8 cellular contexts compared by ENCODE assay signal in the genomic region with DNA sequence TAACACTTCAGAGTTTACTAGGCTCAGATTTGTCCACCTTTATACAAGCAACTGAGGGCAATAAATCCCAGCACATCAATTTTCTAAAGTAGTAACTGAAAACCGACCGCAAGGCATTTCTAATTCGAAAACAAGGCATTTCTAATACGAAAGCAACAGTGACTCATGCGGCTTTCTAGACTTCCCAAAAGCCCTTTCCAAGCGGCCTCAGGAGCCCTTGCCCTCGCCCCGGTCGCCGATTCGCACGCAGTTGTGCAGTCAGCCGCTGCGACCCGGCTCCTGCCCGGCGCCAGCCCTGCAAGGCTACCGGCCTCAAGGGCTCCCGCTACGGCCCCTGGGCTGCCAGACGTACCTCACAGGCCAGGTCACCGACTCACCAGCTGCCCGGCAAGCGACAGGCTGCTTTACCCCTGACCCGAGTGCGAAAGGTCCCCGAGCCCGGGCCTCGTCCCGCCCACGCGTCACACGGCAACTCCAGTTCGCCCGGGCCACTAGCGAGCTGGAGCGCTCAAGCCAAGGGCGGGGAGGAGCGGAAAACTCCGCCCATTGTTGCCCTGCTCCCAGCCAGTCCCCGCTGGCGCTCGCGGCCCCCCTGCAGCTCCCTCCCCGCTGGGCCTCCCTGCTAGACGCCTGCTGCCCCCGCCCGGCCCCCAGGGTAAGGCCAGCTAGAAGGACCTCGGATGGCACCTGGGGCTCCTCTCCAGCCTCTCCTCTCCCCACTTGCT. TPM values are rescaled to one million over a fixed set of nuclear protein-coding genes. Genes with fewer than 3 reads are reported as not detected.
DNase-seq lines count a peak whose midpoint lies in the region; ATAC-seq and TF ChIP-seq lines count a peak whose summit lies in the region.

No MANE protein-coding gene starts in this region.

- peaks cover 88% of the 10 kb centered on the region for H3K4me1 Mint-ChIP-seq in CD8-positive, alpha-beta T cell (ENCODE audit: low read depth)
- peaks cover 62% of the 10 kb centered on the region for H3K4me1 Mint-ChIP-seq in activated T-helper 2 cell treated with anti-CD3 and anti-CD28 coated beads, Interferon-gamma antibody, Interleukin-2, Interleukin-4, amounts not matched to agents 10 μg/mL and 5 μg/mL and 100 μg/mL, durations not matched to agents 14 hours and 24 hours and 36 hours (ENCODE audit: low read depth)
- H3K4me1 Mint-ChIP-seq in natural killer cell treated with Interleukin-12 subunit alpha and Interleukin-12 subunit beta and Interleukin-15 and Interleukin-18, amount 100 ng/mL, for 72 hours (ENCODE audit: low read depth in 2 of 2), result peaks cover 69 to 80% of the 10 kb centered on the region in 2 donors

- no peak for TF ChIP-seq CTCF in CD8-positive, alpha-beta T cell (IDR thresholded peaks at IDR 0.05)
- no peak for TF ChIP-seq CTCF in fibroblast of pulmonary artery (IDR thresholded peaks at IDR 0.05; ENCODE audit: low read length, missing control alignments)

- no peaks in the 10 kb centered on the region for H3K27me3 Mint-ChIP-seq in CD8-positive, alpha-beta T cell (ENCODE audit: low read depth)
- no peaks in the 10 kb centered on the region for H3K27me3 Mint-ChIP-seq in activated T-helper 2 cell treated with anti-CD3 and anti-CD28 coated beads, Interferon-gamma antibody, Interleukin-2, Interleukin-4, amounts not matched to agents 10 μg/mL and 5 μg/mL and 100 μg/mL, durations not matched to agents 14 hours and 24 hours and 36 hours (ENCODE audit: low read depth)
- H3K27me3 Mint-ChIP-seq in natural killer cell treated with Interleukin-12 subunit alpha and Interleukin-12 subunit beta and Interleukin-15 and Interleukin-18, amount 100 ng/mL, for 72 hours, result no peaks in the 10 kb centered on the region

- peaks cover 78% of the 10 kb centered on the region for H3K4me1 ChIP-seq in CD8-positive, alpha-beta T cell (ENCODE audit: insufficient read depth, low read length)

- peaks cover 24% of the 10 kb centered on the region for H3K36me3 Mint-ChIP-seq in CD8-positive, alpha-beta T cell
- peaks cover 17% of the 10 kb centered on the region for H3K36me3 Mint-ChIP-seq in activated T-helper 2 cell treated with anti-CD3 and anti-CD28 coated beads, Interferon-gamma antibody, Interleukin-2, Interleukin-4, amounts not matched to agents 10 μg/mL and 5 μg/mL and 100 μg/mL, durations not matched to agents 14 hours and 24 hours and 36 hours (ENCODE audit: low read depth)
- no peaks in the 10 kb centered on the region for H3K36me3 Mint-ChIP-seq in natural killer cell treated with Interleukin-12 subunit alpha and Interleukin-12 subunit beta and Interleukin-15 and Interleukin-18, amount 100 ng/mL, for 72 hours

- no peaks in the 10 kb centered on the region for H3K27me3 ChIP-seq in CD8-positive, alpha-beta T cell (ENCODE audit: insufficient read depth, low read length)

- peak overlapping the region; percentile 31 for H3K27ac ChIP-seq in CD8-positive, alpha-beta T cell (ENCODE audit: low read depth, low read length)

- peak overlapping the region; percentile 70 for H3K4me3 ChIP-seq in CD8-positive, alpha-beta T cell (ENCODE audit: low read depth, low read length)
- peak overlapping the region; percentile 65 for H3K4me3 ChIP-seq in fibroblast of pulmonary artery (replicated peaks; ENCODE audit: low read depth, low read length)

- H3K27ac Mint-ChIP-seq in CD8-positive, alpha-beta T cell, result peak overlapping the region; percentile 89
- peak overlapping the region; percentile 84 for H3K27ac Mint-ChIP-seq in activated T-helper 2 cell treated with anti-CD3 and anti-CD28 coated beads, Interferon-gamma antibody, Interleukin-2, Interleukin-4, amounts not matched to agents 10 μg/mL and 5 μg/mL and 100 μg/mL, durations not matched to agents 14 hours and 24 hours and 36 hours
- peak overlapping the region; percentile 65 to 85 for H3K27ac Mint-ChIP-seq in natural killer cell treated with Interleukin-12 subunit alpha and Interleukin-12 subunit beta and Interleukin-15 and Interleukin-18, amount 100 ng/mL, for 72 hours

- POLR2A ChIA-PET in CD8-positive, alpha-beta T cell (lab: Charles Lee), result no interaction called here

- intact Hi-C loops in CD8-positive, alpha-beta T cell (cut with DNase I, micrococcal nuclease), result loop anchor here (1.0 to 10.0 kb wide), 4 partner anchors 7 to 1022 kb away; a partner anchor contains a TSS
- intact Hi-C loops in activated T-helper 2 cell treated with anti-CD3 and anti-CD28 coated beads, Interferon-gamma antibody, Interleukin-2, Interleukin-4, amounts not matched to agents 10 μg/mL and 5 μg/mL and 100 μg/mL, durations not matched to agents 14 hours and 24 hours and 36 hours (cut with micrococcal nuclease), result no loop called here

- no peaks in the 10 kb centered on the region for H3K9me3 Mint-ChIP-seq in CD8-positive, alpha-beta T cell
- no peaks in the 10 kb centered on the region for H3K9me3 Mint-ChIP-seq in activated T-helper 2 cell treated with anti-CD3 and anti-CD28 coated beads, Interferon-gamma antibody, Interleukin-2, Interleukin-4, amounts not matched to agents 10 μg/mL and 5 μg/mL and 100 μg/mL, durations not matched to agents 14 hours and 24 hours and 36 hours
- H3K9me3 Mint-ChIP-seq in natural killer cell treated with Interleukin-12 subunit alpha and Interleukin-12 subunit beta and Interleukin-15 and Interleukin-18, amount 100 ng/mL, for 72 hours, result no peaks in the 10 kb centered on the region

- peak; percentile 51 to 82 (median 80) for DNase-seq in CD8-positive, alpha-beta T cell
- DNase-seq in RPMI7951 (ENCODE audit: low read depth) (peak; percentile 91), fibroblast of pulmonary artery (ENCODE audit: low read depth) (peak; percentile 92)
- peak; percentile 76 for DNase-seq in activated T-helper 2 cell treated with anti-CD3 and anti-CD28 coated beads, Interferon-gamma antibody, Interleukin-2, Interleukin-4, amounts not matched to agents 10 μg/mL and 5 μg/mL and 100 μg/mL, durations not matched to agents 14 hours and 24 hours and 36 hours (ENCODE audit: low spot score)
- DNase-seq in natural killer cell treated with Interleukin-12 subunit alpha and Interleukin-12 subunit beta and Interleukin-15 and Interleukin-18, amount 100 ng/mL, for 72 hours (ENCODE audit: low spot score), result peak; percentile 93
- peak; percentile 41 to 84 (median 61) for DNase-seq in stimulated activated naive CD4-positive, alpha-beta T cell (lab: John Stamatoyannopoulos, UW)

- no peaks in the 10 kb centered on the region for H3K36me3 ChIP-seq in CD8-positive, alpha-beta T cell (ENCODE audit: insufficient read depth, low read length)

- H3K9me3 ChIP-seq in CD8-positive, alpha-beta T cell (ENCODE audit: low read length), result no peaks in the 10 kb centered on the region

- H3K4me3 Mint-ChIP-seq in CD8-positive, alpha-beta T cell, result peak overlapping the region; percentile 85
- peak overlapping the region; percentile 82 for H3K4me3 Mint-ChIP-seq in activated T-helper 2 cell treated with anti-CD3 and anti-CD28 coated beads, Interferon-gamma antibody, Interleukin-2, Interleukin-4, amounts not matched to agents 10 μg/mL and 5 μg/mL and 100 μg/mL, durations not matched to agents 14 hours and 24 hours and 36 hours (ENCODE audit: low read depth)
- peak overlapping the region; percentile 85 for H3K4me3 Mint-ChIP-seq in natural killer cell treated with Interleukin-12 subunit alpha and Interleukin-12 subunit beta and Interleukin-15 and Interleukin-18, amount 100 ng/mL, for 72 hours

- peak; percentile 97 for ATAC-seq in CD8-positive, alpha-beta T cell
- peak; percentile 88 for ATAC-seq in GM19397 (IDR thresholded peaks at IDR 0.05; ENCODE audit: unreplicated experiment)
- peak; percentile 82 for ATAC-seq in HG03558 (IDR thresholded peaks at IDR 0.05; ENCODE audit: extremely low read depth, unreplicated experiment)
- peak; percentile 96 to 97 for ATAC-seq in natural killer cell treated with Interleukin-12 subunit alpha and Interleukin-12 subunit beta and Interleukin-15 and Interleukin-18, amount 100 ng/mL, for 72 hours

- CTCF ChIA-PET in CD8-positive, alpha-beta T cell (lab: Charles Lee), result interaction anchor here (1.0 to 1.4 kb wide), 2 partner anchors 10 to 773 kb away, joined by 4 to 6 read pairs; no protein-coding TSS in a partner anchor

RNA-seq across cellular contexts. Expression of a gene that starts 7.3 kb away (rescaled TPM):
- 10 to 100 TPM; 47.4 to 51.5 TPM for total RNA-seq in CD8-positive, alpha-beta T cell
- 111 and 144 TPM in 2 replicates for total RNA-seq in RPMI7951 (2014; rRNA removed; shearing (Covaris generic))
- 98.7 and 103 TPM in 2 replicates for total RNA-seq in activated T-helper 2 cell treated with anti-CD3 and anti-CD28 coated beads, Interferon-gamma antibody, Interleukin-2, Interleukin-4, amounts not matched to agents 10 μg/mL and 5 μg/mL and 100 μg/mL, durations not matched to agents 14 hours and 24 hours and 36 hours
- total RNA-seq in natural killer cell treated with Interleukin-12 subunit alpha and Interleukin-12 subunit beta and Interleukin-15 and Interleukin-18, amount 100 ng/mL, for 72 hours, result 100 to 1,000 TPM; 101 to 129 TPM

RNA-seq across cellular contexts. Expression of a gene that starts 22.9 kb away (rescaled TPM):
- total RNA-seq in CD8-positive, alpha-beta T cell, result not detected
- total RNA-seq in RPMI7951 (2014; rRNA removed; shearing (Covaris generic)), result not detected in 2 replicates
- not detected in 2 replicates for total RNA-seq in activated T-helper 2 cell treated with anti-CD3 and anti-CD28 coated beads, Interferon-gamma antibody, Interleukin-2, Interleukin-4, amounts not matched to agents 10 μg/mL and 5 μg/mL and 100 μg/mL, durations not matched to agents 14 hours and 24 hours and 36 hours
- total RNA-seq in natural killer cell treated with Interleukin-12 subunit alpha and Interleukin-12 subunit beta and Interleukin-15 and Interleukin-18, amount 100 ng/mL, for 72 hours, result not detected

RNA-seq across cellular contexts. Expression of a gene that starts 50.9 kb away (rescaled TPM):
- total RNA-seq in CD8-positive, alpha-beta T cell, result 10 to 100 TPM; 46.5 to 46.8 TPM
- total RNA-seq in RPMI7951 (2014; rRNA removed; shearing (Covaris generic)), result 86.4 and 93.2 TPM in 2 replicates
- total RNA-seq in activated T-helper 2 cell treated with anti-CD3 and anti-CD28 coated beads, Interferon-gamma antibody, Interleukin-2, Interleukin-4, amounts not matched to agents 10 μg/mL and 5 μg/mL and 100 μg/mL, durations not matched to agents 14 hours and 24 hours and 36 hours, result 90.9 and 93.6 TPM in 2 replicates
- total RNA-seq in natural killer cell treated with Interleukin-12 subunit alpha and Interleukin-12 subunit beta and Interleukin-15 and Interleukin-18, amount 100 ng/mL, for 72 hours, result 10 to 100 TPM; 71.6 to 80.1 TPM

Comparison
In these comparisons a context has a peak if more than half of its experiments do, and no peak if none do; other contexts are left out.
1. Peak in every context shown above with its lines: DNase-seq, ATAC-seq, H3K4me3 ChIP-seq and H3K27ac ChIP-seq.